1 cellular context compared by ENCODE assay signal in genomic region chr12:56688129-56688845, GRCh38.
TF ChIP-seq lines count a peak whose summit lies in the region.

Gene PTGES3, minus strand, starts transcription at chr12:56688284. Its CDS starts 285 bp downstream, at chr12:56687999.

TF ChIP-seq in K562, 482 proteins besides CTCF, POLR2A, EP300 and RAD21 (continued from another document and continues in another):
- TF ChIP-seq ZNF561 (CRISPR knock-in tag; conservative IDR thresholded peaks at IDR 0.05) (0 out of 2 replicates have a peak, but pooled peaks have one; percentile 12), MNT (conservative IDR thresholded peaks at IDR 0.05) (peak; percentile 88 to 91), JUN (IDR thresholded peaks at IDR 0.05; ENCODE audit: borderline replicate concordance, low read depth, low read length) (peak; percentile 32; the same call in 1 of the 2 replicates), JUN (CRISPR knock-in tag; IDR thresholded peaks at IDR 0.05; ENCODE audit: borderline replicate concordance) (no peak; the same call in 1 of the 2 replicates), THAP12 (CRISPR knock-in tag; IDR thresholded peaks at IDR 0.05) (no peak), SNRNP70 (optimal IDR thresholded peaks at IDR 0.05; ENCODE audit: low read depth, low read length) (no peak), ZBTB40 (IDR thresholded peaks at IDR 0.05) (0 out of 2 replicates have a peak, but pooled peaks have one; percentile 54), ZBTB40 (CRISPR knock-in tag; IDR thresholded peaks at IDR 0.05) (no peak), POLR2G (IDR thresholded peaks at IDR 0.05; ENCODE audit: low read depth, low read length) (peak; percentile 93), ARNT (IDR thresholded peaks at IDR 0.05) (peak in 1 of 2 experiments; percentile 82; a peak in 3 of 4 replicates), STAT6 (CRISPR knock-in tag; IDR thresholded peaks at IDR 0.05) (no peak), CHAMP1 (IDR thresholded peaks at IDR 0.05) (peak; percentile 82), HDAC3 (IDR thresholded peaks at IDR 0.05; ENCODE audit: borderline replicate concordance, partially characterized antibody) (peak; percentile 54), GABPB1 (CRISPR knock-in tag; IDR thresholded peaks at IDR 0.05) (peak; percentile 66), ZNF79 (CRISPR knock-in tag; IDR thresholded peaks at IDR 0.05; ENCODE audit: low read depth) (no peak), GMEB1 (CRISPR knock-in tag; IDR thresholded peaks at IDR 0.05) (peak; percentile 95), MLLT1 (IDR thresholded peaks at IDR 0.05) (peak in 1 of 2 experiments; percentile 52; a peak in 2 of 4 replicates), ZNF77 (CRISPR knock-in tag; IDR thresholded peaks at IDR 0.05) (no peak), HMG20A (CRISPR knock-in tag; conservative IDR thresholded peaks at IDR 0.05) (no peak), ZNF780A (CRISPR knock-in tag; IDR thresholded peaks at IDR 0.05) (0 out of 2 replicates have a peak, but pooled peaks have one; percentile 47), ATF7 (IDR thresholded peaks at IDR 0.05) (peak; percentile 72), ELF1 (tag; IDR thresholded peaks at IDR 0.05) (peak; percentile 70), FOXP4 (CRISPR knock-in tag; IDR thresholded peaks at IDR 0.05; ENCODE audit: borderline replicate concordance) (peak; percentile 84; the same call in 1 of the 2 replicates), GATAD2A (IDR thresholded peaks at IDR 0.05) (no peak), GTF2B (IDR thresholded peaks at IDR 0.05; ENCODE audit: extremely low read depth, insufficient read length) (peak; percentile 87), XRCC4 (IDR thresholded peaks at IDR 0.05; ENCODE audit: extremely low read depth, insufficient read depth, insufficient read length) (no peak), DDX20 (tag; IDR thresholded peaks at IDR 0.05; ENCODE audit: low read depth) (no peak), BRD9 (IDR thresholded peaks at IDR 0.05; ENCODE audit: low read depth, partially characterized antibody) (peak; percentile 95), HDAC2 (IDR thresholded peaks at IDR 0.05) (peak; percentile 57; the same call in 1 of the 2 replicates)
